ENCODE assay signal across 17 cellular contexts in the genomic region with DNA sequence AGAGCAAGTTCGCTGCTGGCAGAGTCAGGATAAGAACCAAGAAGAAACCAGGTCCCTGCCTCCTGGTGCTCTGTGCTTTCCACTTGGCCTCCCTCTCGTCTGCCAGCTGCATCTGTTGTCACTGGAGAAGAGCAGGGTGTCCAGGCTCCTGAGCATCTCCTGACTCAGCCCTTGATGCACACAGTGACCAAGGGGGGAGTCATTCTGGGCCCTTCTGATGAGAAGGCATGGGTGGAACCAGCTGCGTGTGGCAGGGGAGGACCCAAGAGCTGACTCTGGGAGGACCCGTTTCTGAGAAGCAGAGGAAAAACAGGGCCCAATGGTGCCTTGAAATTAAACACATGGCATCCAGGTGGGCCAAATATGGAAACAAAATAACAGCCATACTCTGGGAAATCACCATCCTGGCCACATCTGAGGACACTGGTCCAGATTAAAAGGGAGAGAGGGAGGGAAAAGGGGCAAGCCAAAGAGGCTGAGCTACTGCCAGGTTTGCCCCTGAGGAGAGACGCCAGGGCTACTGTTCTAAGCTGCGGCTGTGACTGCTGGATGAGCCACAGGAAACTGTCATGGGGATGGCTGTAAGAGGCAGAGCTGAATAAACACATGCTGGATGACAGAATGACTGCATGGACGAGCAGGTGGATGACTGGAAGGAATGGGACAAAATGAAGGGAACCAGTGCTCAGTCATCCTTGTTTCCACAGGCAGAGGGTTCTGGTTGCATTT. TPM values are rescaled to one million over a fixed set of nuclear protein-coding genes. Genes with fewer than 3 reads are reported as not detected.
DNase-seq lines count a peak whose midpoint lies in the region; ATAC-seq, FAIRE-seq and TF ChIP-seq lines count a peak whose summit lies in the region.
"Had no signal": no experiment of that assay in that cellular context is flagged by ENCODE, and none has a peak within 500 bp of the region (broad histone marks: within the 10 kb centered on the region; RNA-seq: fewer than 3 reads in every experiment).

No MANE protein-coding gene starts in this region.

- peak overlapping the region; percentile 99 for H2BK5ac ChIP-seq in mesendoderm (ENCODE audit: low read length)

- H3K27ac Mint-ChIP-seq in HFFc6 (peak overlapping the region; percentile 60), T-helper 17 cell (peak overlapping the region; percentile 67)
- H3K27ac Mint-ChIP-seq: activated naive CD4-positive, alpha-beta T cell treated with anti-CD3 and anti-CD28 coated beads, Interleukin-2, amount 50 U/mL, for 24 hours had no signal

- no peaks in the 10 kb centered on the region for H3K9me3 Mint-ChIP-seq in HFFc6
- H3K9me3 Mint-ChIP-seq: activated naive CD4-positive, alpha-beta T cell treated with anti-CD3 and anti-CD28 coated beads, Interleukin-2, amount 50 U/mL, for 24 hours had no signal

- H3K4me3 Mint-ChIP-seq in HFFc6 (no peak overlapping the region), T-helper 17 cell (no peak overlapping the region)
- H3K4me3 Mint-ChIP-seq: activated naive CD4-positive, alpha-beta T cell treated with anti-CD3 and anti-CD28 coated beads, Interleukin-2, amount 50 U/mL, for 24 hours had no signal

- H3K9me3 ChIP-seq in T-helper 17 cell (ENCODE audit: control insufficient read depth, low read length, poor library complexity, severe bottlenecking) (no peaks in the 10 kb centered on the region), left ventricle myocardium inferior (replicated peaks) (no peaks in the 10 kb centered on the region)
- H3K9me3 ChIP-seq: A549 had no signal

- peak; percentile 39 to 69 for DNase-seq in NCI-H2081 (lab: John Stamatoyannopoulos, UW)
- DNase-seq in NCI-H2081 treated with DMSO at 0.1 percent for 48 hours (lab: John Stamatoyannopoulos, UW): no peak
- DNase-seq in HFFc6: peak; percentile 31
- DNase-seq in T-helper 17 cell: no peak
- no peak for DNase-seq in mesendoderm
- no peak for DNase-seq in GM12892 (ENCODE audit: insufficient read length)
- DNase-seq in GM19239 (ENCODE audit: insufficient read length, low spot score): no peak
- DNase-seq in left ventricle myocardium inferior: no peak
- DNase-seq: activated CD4-positive, CD25-positive, alpha-beta regulatory T cell treated with anti-CD3 and anti-CD28 coated beads, Interleukin-2, amount 50 U/mL, for 72 hours; DMS79; islet precursor cell; KG1; NCI-H774 had no signal

- H3K56ac ChIP-seq in mesendoderm (ENCODE audit: low read length): peak overlapping the region; percentile 74

- intact Hi-C loops in left ventricle myocardium inferior (cut with micrococcal nuclease): no loop called here

- H3K23ac ChIP-seq in mesendoderm (ENCODE audit: low read length): no peak overlapping the region

- H3K36me3 ChIP-seq in mesendoderm (ENCODE audit: control insufficient read depth, insufficient read depth, low read length): no peaks in the 10 kb centered on the region
- no peaks in the 10 kb centered on the region for H3K36me3 ChIP-seq in left ventricle myocardium inferior

- peak overlapping the region; percentile 11 for H3K9ac ChIP-seq in mesendoderm (ENCODE audit: low read length)

- H3K27me3 ChIP-seq in mesendoderm (ENCODE audit: insufficient read depth, low read length, poor library complexity): no peaks in the 10 kb centered on the region
- H3K27me3 ChIP-seq in left ventricle myocardium inferior (ENCODE audit: low read depth): no peaks in the 10 kb centered on the region

- no peak for ATAC-seq in T-helper 17 cell
- ATAC-seq: A549 had no signal

- H4K8ac ChIP-seq in mesendoderm (ENCODE audit: low read depth, low read length): no peak overlapping the region

- no peak overlapping the region for H3K4me3 ChIP-seq in mesendoderm (ENCODE audit: low read length)
- H3K4me3 ChIP-seq in left ventricle myocardium inferior: no peak overlapping the region
- H3K4me3 ChIP-seq: A549, SK-N-MC had no signal

- WGBS in mesendoderm (ENCODE audit: extremely low coverage, insufficient coverage, low lambda C conversion rate): no CpG with 5 or more reads among the region's 7 CpGs

- H3K79me1 ChIP-seq in mesendoderm (ENCODE audit: low read length): no peaks in the 10 kb centered on the region

- no peak overlapping the region for H2BK15ac ChIP-seq in mesendoderm (replicated peaks; ENCODE audit: low read depth)

- H3K4me1 Mint-ChIP-seq in HFFc6 (ENCODE audit: low read depth) (peaks cover 38% of the 10 kb centered on the region), T-helper 17 cell (peaks cover 21% of the 10 kb centered on the region)

- peak overlapping the region; percentile 24 for H3K18ac ChIP-seq in mesendoderm (ENCODE audit: low read length)

- H3K79me2 ChIP-seq in mesendoderm (ENCODE audit: control insufficient read depth, insufficient read depth, low read length): no peaks in the 10 kb centered on the region

- no peak overlapping the region for H3K27ac ChIP-seq in mesendoderm (ENCODE audit: low read depth, low read length)
- H3K27ac ChIP-seq in left ventricle myocardium inferior (replicated peaks): no peak overlapping the region
- H3K27ac ChIP-seq: SK-N-MC had no signal

- H3K4me1 ChIP-seq in mesendoderm (ENCODE audit: control insufficient read depth, low read depth, low read length) (peaks cover 28% of the 10 kb centered on the region), left ventricle myocardium inferior (peaks cover 20% of the 10 kb centered on the region)

- peak overlapping the region; percentile 34 for H2BK120ac ChIP-seq in mesendoderm (ENCODE audit: low read depth, low read length)

- TF ChIP-seq CTCF in HFFc6 (IDR thresholded peaks at IDR 0.05) (no peak), left ventricle myocardium inferior (IDR thresholded peaks at IDR 0.05; ENCODE audit: borderline replicate concordance) (no peak)

- H2AK5ac ChIP-seq in mesendoderm (ENCODE audit: low read length): peak overlapping the region; percentile 95

- TF ChIP-seq POLR2A in GM12892 (IDR thresholded peaks at IDR 0.05; ENCODE audit: low read depth, low read length): no peak

- H3K27me3 Mint-ChIP-seq in HFFc6 (ENCODE audit: insufficient read depth) (peaks cover 6% of the 10 kb centered on the region), T-helper 17 cell (peaks cover 10% of the 10 kb centered on the region)
- H3K27me3 Mint-ChIP-seq: activated naive CD4-positive, alpha-beta T cell treated with anti-CD3 and anti-CD28 coated beads, Interleukin-2, amount 50 U/mL, for 24 hours had no signal

- peak overlapping the region; percentile 61 for H4K5ac ChIP-seq in mesendoderm (ENCODE audit: low read length)

- no peak for FAIRE-seq in GM12892 (lab: Jason Lieb, UNC)
- no peak for FAIRE-seq in GM19239 (lab: Jason Lieb, UNC)
- FAIRE-seq: A549, colon had no signal

- H3K36me3 Mint-ChIP-seq in HFFc6 (ENCODE audit: low read depth) (no peaks in the 10 kb centered on the region), T-helper 17 cell (ENCODE audit: low read depth) (no peaks in the 10 kb centered on the region)
- H3K36me3 Mint-ChIP-seq: activated naive CD4-positive, alpha-beta T cell treated with anti-CD3 and anti-CD28 coated beads, Interleukin-2, amount 50 U/mL, for 24 hours had no signal

- H3K4ac ChIP-seq in mesendoderm (ENCODE audit: low read depth, low read length): peak overlapping the region; percentile 46

- H3K4me2 ChIP-seq in mesendoderm (ENCODE audit: low read length): no peak overlapping the region
- H3K4me2 ChIP-seq: A549 had no signal

RNA-seq across cellular contexts. Expression of a gene that starts 58.1 kb away (rescaled TPM):
- total RNA-seq in HFFc6 (2021; fragmentation: NEBNext Ultra II Directional; extraction: Animal tissue kit (Norgen Biotek cat#: 25700)): 10 to 100 TPM in 4 of 6 experiments, 1 to 10 TPM in 2; 8.3 to 18.2 (median 15.8) TPM
- not detected for total RNA-seq in T-helper 17 cell
- polyA plus RNA-seq in mesendoderm (2013, experiment 1 of 2): 5.9 TPM
- 5.5 TPM for polyA plus RNA-seq in mesendoderm (2013, experiment 2 of 2)
- not detected for polyA plus RNA-seq in GM12892 (2012; ENCODE audit: missing spikeins)
- 0.25 TPM for total RNA-seq in left ventricle myocardium inferior

Comparison
In these comparisons a context has a peak if more than half of its experiments do, and no peak if none do; other contexts are left out.
1. DNase-seq: peak in NCI-H2081 (2 of 2) and HFFc6 (single experiment); none in NCI-H2081 treated with DMSO at 0.1 percent for 48 hours (single experiment), T-helper 17 cell (0 of 3), mesendoderm (single experiment), GM12892 (single experiment), GM19239 (single experiment) and left ventricle myocardium inferior (single experiment).